Comparison of ENCODE assay signal across 8 cellular contexts in genomic region chr21:31866077-31866511, GRCh38. TPM values are rescaled to one million over a fixed set of nuclear protein-coding genes. Genes with fewer than 3 reads are reported as not detected.
DNase-seq lines count a peak whose midpoint lies in the region; ATAC-seq and TF ChIP-seq lines count a peak whose summit lies in the region.

No MANE protein-coding gene starts in this region.

- ATAC-seq in GM19463 (IDR thresholded peaks at IDR 0.05; ENCODE audit: unreplicated experiment) (peak; percentile 70), HG03571 (IDR thresholded peaks at IDR 0.05; ENCODE audit: unreplicated experiment) (no peak)

- H3K27me3 ChIP-seq in right atrium auricular region, result no peaks in the 10 kb centered on the region

- peak; percentile 80 to 91 for TF ChIP-seq CTCF in right atrium auricular region (IDR thresholded peaks at IDR 0.05)
- peak; percentile 83 for TF ChIP-seq CTCF in retinal pigment epithelial cell (conservative IDR thresholded peaks at IDR 0.05; ENCODE audit: low read depth, low read length)

- H3K27ac ChIP-seq in right atrium auricular region, result no peak overlapping the region

- no peaks in the 10 kb centered on the region for H3K9me3 ChIP-seq in right atrium auricular region

- no peak overlapping the region for H3K4me3 ChIP-seq in right atrium auricular region
- H3K4me3 ChIP-seq in retinal pigment epithelial cell (ENCODE audit: low read length), result no peak overlapping the region

- H3K36me3 ChIP-seq in right atrium auricular region, result no peaks in the 10 kb centered on the region

- peak; percentile 87 for DNase-seq in Ammon's horn (ENCODE audit: low spot score)
- peak; percentile 77 for DNase-seq in NCI-H1417 treated with DMSO at 0.1 percent for 48 hours (lab: John Stamatoyannopoulos, UW)
- peak in 4 of 5 donors; percentile 40 to 55 (median 40) for DNase-seq in T-helper 1 cell
- peak in 55 of 56 donors; percentile 13 to 92 (median 67) for DNase-seq in amygdala (lab: John Stamatoyannopoulos, UW)
- DNase-seq in right atrium auricular region (ENCODE audit: low spot score), result peak; percentile 84
- DNase-seq in retinal pigment epithelial cell (ENCODE audit: low read depth), result peak; percentile 35

- peaks cover 0 to 4% of the 10 kb centered on the region in 2 donors for H3K4me1 ChIP-seq in right atrium auricular region

RNA-seq across cellular contexts. Expression of gene HUNK, which starts 6.7 kb away (rescaled TPM):
- total RNA-seq in right atrium auricular region, result 1 to 10 TPM in 1 of 2 donors, under 1 TPM in 1; 0.20 to 2.0 TPM

Comparison
In these comparisons a context has a peak if more than half of its experiments do, and no peak if none do; other contexts are left out.
1. DNase-seq: peak in every context shown above with its lines; median percentile 87 in Ammon's horn; 84 in right atrium auricular region; 77 in NCI-H1417 treated with DMSO at 0.1 percent for 48 hours; 67 in amygdala; 40 in T-helper 1 cell; 35 in retinal pigment epithelial cell.